11 cellular contexts compared by ENCODE assay signal in genomic region chr2:169775765-169776482, GRCh38. TPM values are rescaled to one million over a fixed set of nuclear protein-coding genes. Genes with fewer than 3 reads are reported as not detected.
A peak's percentile ranks its signal among the peaks of the same experiment; 100 is the strongest.
DNase-seq lines count a peak whose midpoint lies in the region; ATAC-seq lines count a peak whose summit lies in the region.
"Had no signal": no experiment of that assay in that cellular context is flagged by ENCODE, and none has a peak within 500 bp of the region (broad histone marks: within the 10 kb centered on the region; RNA-seq: fewer than 3 reads in every experiment).

No MANE protein-coding gene starts in this region.

- ATAC-seq in activated T-helper 17 cell treated with anti-CD3 and anti-CD28 coated beads, Interleukin-2, amount 50 U/mL, for 72 hours (replicated peaks): peak; percentile 28
- no peak for ATAC-seq in GM19397 (IDR thresholded peaks at IDR 0.05; ENCODE audit: unreplicated experiment)

- DNase-seq in EH (ENCODE audit: low read depth) (peak; percentile 58), kidney tubule cell (ENCODE audit: low spot score) (peak; percentile 55), cardiac septum (ENCODE audit: low spot score) (no peak), NCI-H146 treated with DMSO at 0.1 percent for 48 hours (lab: John Stamatoyannopoulos, UW; ENCODE audit: unreplicated experiment) (no peak)
- DNase-seq: activated CD4-positive, alpha-beta memory T cell treated with anti-CD3 and anti-CD28 coated beads for 36 hours; CD4-positive, alpha-beta T cell; heart right ventricle; SHP77 treated with DMSO at 0.1 percent for 48 hours; stimulated activated CD4-positive, alpha-beta T cell treated with anti-CD3 and anti-CD28 coated beads, Interleukin-2, amount 100 ng/mL, for 24 hours had no signal

- no peak overlapping the region for H3K4me3 Mint-ChIP-seq in activated T-helper 17 cell treated with anti-CD3 and anti-CD28 coated beads, Interleukin-2, amount 50 U/mL, for 72 hours
- H3K4me3 Mint-ChIP-seq: activated CD4-positive, alpha-beta memory T cell treated with anti-CD3 and anti-CD28 coated beads for 36 hours; CD4-positive, alpha-beta T cell had no signal

- no peaks in the 10 kb centered on the region for H3K9me3 Mint-ChIP-seq in activated T-helper 17 cell treated with anti-CD3 and anti-CD28 coated beads, Interleukin-2, amount 50 U/mL, for 72 hours
- H3K9me3 Mint-ChIP-seq: activated CD4-positive, alpha-beta memory T cell treated with anti-CD3 and anti-CD28 coated beads for 36 hours; CD4-positive, alpha-beta T cell had no signal

- no peaks in the 10 kb centered on the region for H3K27me3 Mint-ChIP-seq in activated T-helper 17 cell treated with anti-CD3 and anti-CD28 coated beads, Interleukin-2, amount 50 U/mL, for 72 hours
- H3K27me3 Mint-ChIP-seq: activated CD4-positive, alpha-beta memory T cell treated with anti-CD3 and anti-CD28 coated beads for 36 hours; CD4-positive, alpha-beta T cell had no signal

- intact Hi-C loops in cardiac septum (cut with DNase I): no loop called here

- H3K27ac Mint-ChIP-seq in activated T-helper 17 cell treated with anti-CD3 and anti-CD28 coated beads, Interleukin-2, amount 50 U/mL, for 72 hours: no peak overlapping the region
- H3K27ac Mint-ChIP-seq: activated CD4-positive, alpha-beta memory T cell treated with anti-CD3 and anti-CD28 coated beads for 36 hours; CD4-positive, alpha-beta T cell had no signal

- no peaks in the 10 kb centered on the region for H3K36me3 Mint-ChIP-seq in activated T-helper 17 cell treated with anti-CD3 and anti-CD28 coated beads, Interleukin-2, amount 50 U/mL, for 72 hours (ENCODE audit: low read depth)
- H3K36me3 Mint-ChIP-seq: activated CD4-positive, alpha-beta memory T cell treated with anti-CD3 and anti-CD28 coated beads for 36 hours had no signal

- no peaks in the 10 kb centered on the region for H3K4me1 Mint-ChIP-seq in activated T-helper 17 cell treated with anti-CD3 and anti-CD28 coated beads, Interleukin-2, amount 50 U/mL, for 72 hours

RNA-seq across cellular contexts. Expression of gene SSB, which starts 22.7 kb away (rescaled TPM):
- total RNA-seq in activated T-helper 17 cell treated with anti-CD3 and anti-CD28 coated beads, Interleukin-2, amount 50 U/mL, for 72 hours: 100 to 1,000 TPM in 1 of 2 donors, 10 to 100 TPM in 1; 39.5 to 112 TPM
- 61.8 TPM for total RNA-seq in cardiac septum

RNA-seq across cellular contexts. Expression of gene KLHL23, which starts 42.3 kb away (rescaled TPM):
- total RNA-seq in activated T-helper 17 cell treated with anti-CD3 and anti-CD28 coated beads, Interleukin-2, amount 50 U/mL, for 72 hours: 10 to 100 TPM in 1 of 2 donors, 1 to 10 TPM in 1; 3.2 to 10.4 TPM
- total RNA-seq in cardiac septum: 9.0 TPM

RNA-seq across cellular contexts. Expression of gene METTL5, which starts 48.8 kb away (rescaled TPM):
- 10 to 100 TPM; 54.4 to 78.7 TPM for total RNA-seq in activated T-helper 17 cell treated with anti-CD3 and anti-CD28 coated beads, Interleukin-2, amount 50 U/mL, for 72 hours
- 61.5 TPM for total RNA-seq in cardiac septum

RNA-seq across cellular contexts. Expression of gene UBR3, which starts 51.3 kb away (rescaled TPM):
- total RNA-seq in activated T-helper 17 cell treated with anti-CD3 and anti-CD28 coated beads, Interleukin-2, amount 50 U/mL, for 72 hours: 10 to 100 TPM; 28.6 to 32.7 TPM
- total RNA-seq in cardiac septum: 87.5 TPM

Comparison
In these comparisons a context has a peak if more than half of its experiments do, and no peak if none do; other contexts are left out.
1. DNase-seq: peak in EH (single experiment) and kidney tubule cell (single experiment); none in cardiac septum (single experiment) and NCI-H146 treated with DMSO at 0.1 percent for 48 hours (single experiment).